1 cellular context compared by ENCODE assay signal in genomic region chr12:6603095-6603567, GRCh38.
TF ChIP-seq lines count a peak whose summit lies in the region.

No MANE protein-coding gene starts in this region.

TF ChIP-seq in H1, 55 proteins besides CTCF, POLR2A, EP300 and RAD21:
- TF ChIP-seq RNF2 (IDR thresholded peaks at IDR 0.05; ENCODE audit: borderline replicate concordance, low read depth, low read length, missing control alignments, poor library complexity, severe bottlenecking) (no peak), CREB1 (IDR thresholded peaks at IDR 0.05) (no peak), GTF2F1 (IDR thresholded peaks at IDR 0.05; ENCODE audit: borderline replicate concordance, low read depth, low read length) (no peak), ASH2L (IDR thresholded peaks at IDR 0.05; ENCODE audit: low read length) (no peak), RXRA (IDR thresholded peaks at IDR 0.05; ENCODE audit: insufficient read depth, low read depth, low read length) (no peak), ZNF274 (IDR thresholded peaks at IDR 0.05; ENCODE audit: borderline replicate concordance, extremely low read depth, low read length) (no peak), HDAC6 (IDR thresholded peaks at IDR 0.05; ENCODE audit: low read depth, low read length) (no peak), BRCA1 (IDR thresholded peaks at IDR 0.05; ENCODE audit: low read depth, low read length) (no peak), ATF2 (IDR thresholded peaks at IDR 0.05; ENCODE audit: low read length) (no peak), SRF (IDR thresholded peaks at IDR 0.05; ENCODE audit: low read depth, low read length) (no peak), E2F6 (IDR thresholded peaks at IDR 0.05) (no peak), POLR2AphosphoS5 (IDR thresholded peaks at IDR 0.05; ENCODE audit: low read depth, low read length) (no peak), SP1 (IDR thresholded peaks at IDR 0.05; ENCODE audit: low read depth, low read length) (no peak)
TF ChIP-seq in H1: peak in this region for 0.
